8 cellular contexts compared by ENCODE assay signal in the genomic region with DNA sequence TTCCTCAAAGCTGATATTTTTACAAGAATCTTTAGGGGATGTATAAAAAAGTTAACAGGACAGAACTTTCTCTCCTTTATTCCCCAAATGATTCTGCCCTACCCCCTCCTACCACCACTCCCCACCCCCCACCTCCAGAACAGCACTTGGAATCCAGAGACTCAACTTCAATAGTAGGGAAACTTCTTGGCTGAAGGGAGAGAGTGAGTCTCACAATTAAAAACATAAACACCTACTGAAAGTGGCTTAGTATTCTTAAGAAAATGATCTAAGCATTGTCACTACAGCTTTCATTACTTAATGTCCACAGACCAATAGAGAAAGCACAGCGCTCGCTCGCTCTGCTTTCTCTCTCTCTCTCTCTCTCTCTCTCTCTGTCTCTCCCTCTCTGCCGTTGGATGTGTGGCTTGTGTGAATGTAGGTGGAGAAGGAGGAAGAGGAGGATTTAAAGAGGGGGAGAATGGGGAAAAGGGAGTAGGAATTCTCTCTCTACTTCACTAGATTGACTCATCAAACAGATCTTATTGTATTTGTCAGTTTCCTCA. TPM values are rescaled to one million over a fixed set of nuclear protein-coding genes. Genes with fewer than 3 reads are reported as not detected.
DNase-seq lines count a peak whose midpoint lies in the region; ATAC-seq and TF ChIP-seq lines count a peak whose summit lies in the region.

No MANE protein-coding gene starts in this region.

- no peaks in the 10 kb centered on the region for H3K27me3 ChIP-seq in Loucy (ENCODE audit: insufficient read depth, low read length, poor library complexity, severe bottlenecking)
- H3K27me3 ChIP-seq in endocrine pancreas (ENCODE audit: control insufficient read depth, insufficient read depth, low read length): no peaks in the 10 kb centered on the region

- H2AFZ ChIP-seq in Loucy (ENCODE audit: low read length): peak overlapping the region; percentile 86

- no peaks in the 10 kb centered on the region for H4K20me1 ChIP-seq in Loucy (ENCODE audit: insufficient read depth, low read length, poor library complexity, severe bottlenecking)

- H3K9me3 ChIP-seq in Loucy (ENCODE audit: insufficient read depth, low read depth, low read length): no peaks in the 10 kb centered on the region
- H3K9me3 ChIP-seq in endocrine pancreas (ENCODE audit: control insufficient read depth, low read length): no peaks in the 10 kb centered on the region

- H3K9ac ChIP-seq in Loucy (ENCODE audit: low read depth, low read length, poor library complexity, severe bottlenecking): no peak overlapping the region
- H3K9ac ChIP-seq in endocrine pancreas (ENCODE audit: control insufficient read depth, insufficient read depth, low read length): no peak overlapping the region

- CTCF ChIA-PET in RWPE1 (lab: Yijun Ruan, JAX): no interaction called here

- no peak for ATAC-seq in HG03045 (IDR thresholded peaks at IDR 0.05; ENCODE audit: unreplicated experiment)

- H3K4me1 ChIP-seq in Loucy (ENCODE audit: insufficient read depth, low read length, poor library complexity, severe bottlenecking) (peaks cover 14% of the 10 kb centered on the region), endocrine pancreas (ENCODE audit: control insufficient read depth, insufficient read depth, low read length) (peaks cover 18% of the 10 kb centered on the region)

- DNase-seq in AG20443 (ENCODE audit: low spot score) (peak; percentile 21), myocyte (ENCODE audit: low read depth) (peak; percentile 38), NCI-H128 (lab: John Stamatoyannopoulos, UW; ENCODE audit: unreplicated experiment) (no peak), NCI-H187 treated with DMSO at 0.1 percent for 48 hours (lab: John Stamatoyannopoulos, UW) (no peak), RWPE1 (ENCODE audit: low spot score) (no peak)

- no peaks in the 10 kb centered on the region for H3K36me3 ChIP-seq in Loucy (ENCODE audit: insufficient read depth, low read length)
- H3K36me3 ChIP-seq in endocrine pancreas (ENCODE audit: control insufficient read depth, insufficient read depth, low read length): no peaks in the 10 kb centered on the region

- POLR2A ChIA-PET in RWPE1 (lab: Yijun Ruan, JAX; ENCODE audit: low non-redundant PET): no interaction called here

- no peaks in the 10 kb centered on the region for H3F3A ChIP-seq in Loucy (ENCODE audit: low read depth)

- no peaks in the 10 kb centered on the region for H3K79me2 ChIP-seq in Loucy (ENCODE audit: insufficient read depth, low read length)

- H3K4me2 ChIP-seq in Loucy (ENCODE audit: low read depth, low read length, poor library complexity, severe bottlenecking): peak overlapping the region; percentile 74

- H3K4me3 ChIP-seq in Loucy (ENCODE audit: low read length, poor library complexity, severe bottlenecking): peak overlapping the region; percentile 71
- peak overlapping the region; percentile 35 for H3K4me3 ChIP-seq in endocrine pancreas (ENCODE audit: control insufficient read depth, insufficient read depth, low read length)

- no peak for TF ChIP-seq CTCF in Loucy (conservative IDR thresholded peaks at IDR 0.05; ENCODE audit: low read length)
- no peak for TF ChIP-seq CTCF in RWPE1 (conservative IDR thresholded peaks at IDR 0.05; ENCODE audit: low read depth)

- no peak overlapping the region for H3K27ac ChIP-seq in RWPE1

- H3K9me2 ChIP-seq in Loucy (replicated peaks; ENCODE audit: low read depth, low read length): no peaks in the 10 kb centered on the region

RNA-seq across cellular contexts. Expression of a gene that starts 1.5 kb away (rescaled TPM):
- total RNA-seq in myocyte: 4.4 and 7.7 TPM in 2 replicates
- polyA plus RNA-seq in myocyte (2012): 9.4 TPM

Comparison
In these comparisons a context has a peak if more than half of its experiments do, and no peak if none do; other contexts are left out.
1. DNase-seq: peak in AG20443 (single experiment) and myocyte (single experiment); none in NCI-H128 (single experiment), NCI-H187 treated with DMSO at 0.1 percent for 48 hours (single experiment) and RWPE1 (single experiment).